Comparison of ENCODE assay signal across 1 cellular context in the genomic region with DNA sequence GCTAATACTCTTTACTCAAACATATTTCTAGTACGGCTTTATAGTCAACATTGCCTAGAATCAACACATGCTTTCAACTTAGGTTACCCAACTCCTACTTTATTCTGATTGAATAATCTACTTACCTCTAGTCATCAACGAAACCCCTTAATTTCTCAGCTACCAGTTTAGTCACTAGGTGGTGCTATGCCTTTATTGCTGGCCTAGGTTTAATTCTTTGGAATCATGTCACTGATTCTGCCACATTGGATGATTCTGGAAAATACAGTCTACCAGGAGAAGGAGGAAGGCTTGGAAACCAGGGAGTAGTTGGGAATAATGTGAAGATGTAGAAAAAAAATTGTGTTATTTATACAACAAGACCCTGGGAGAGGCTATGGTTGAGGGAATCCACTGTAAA.
TF ChIP-seq lines count a peak whose summit lies in the region.

No MANE protein-coding gene starts in this region.

TF ChIP-seq in A549, 52 proteins besides CTCF, POLR2A, EP300 and RAD21 (continued from another document):
- TF ChIP-seq, protein P1, sequence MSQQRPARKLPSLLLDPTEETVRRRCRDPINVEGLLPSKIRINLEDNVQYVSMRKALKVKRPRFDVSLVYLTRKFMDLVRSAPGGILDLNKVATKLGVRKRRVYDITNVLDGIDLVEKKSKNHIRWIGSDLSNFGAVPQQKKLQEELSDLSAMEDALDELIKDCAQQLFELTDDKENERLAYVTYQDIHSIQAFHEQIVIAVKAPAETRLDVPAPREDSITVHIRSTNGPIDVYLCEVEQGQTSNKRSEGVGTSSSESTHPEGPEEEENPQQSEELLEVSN (IDR thresholded peaks at IDR 0.05; ENCODE audit: borderline replicate concordance, low read depth): no peak
- no peak for TF ChIP-seq NPAS2 (CRISPR knock-in tag; IDR thresholded peaks at IDR 0.05; ENCODE audit: borderline replicate concordance)
- TF ChIP-seq POLR2AphosphoS2 (conservative IDR thresholded peaks at IDR 0.05; ENCODE audit: low read length): no peak
- no peak for TF ChIP-seq ZFP36 (IDR thresholded peaks at IDR 0.05; ENCODE audit: borderline replicate concordance, partially characterized antibody)
- no peak for TF ChIP-seq KDM1A (IDR thresholded peaks at IDR 0.05; ENCODE audit: low read depth)
- TF ChIP-seq EHF (CRISPR knock-in tag; IDR thresholded peaks at IDR 0.05): no peak
